ENCODE assay signal across 1 cellular context in the genomic region with DNA sequence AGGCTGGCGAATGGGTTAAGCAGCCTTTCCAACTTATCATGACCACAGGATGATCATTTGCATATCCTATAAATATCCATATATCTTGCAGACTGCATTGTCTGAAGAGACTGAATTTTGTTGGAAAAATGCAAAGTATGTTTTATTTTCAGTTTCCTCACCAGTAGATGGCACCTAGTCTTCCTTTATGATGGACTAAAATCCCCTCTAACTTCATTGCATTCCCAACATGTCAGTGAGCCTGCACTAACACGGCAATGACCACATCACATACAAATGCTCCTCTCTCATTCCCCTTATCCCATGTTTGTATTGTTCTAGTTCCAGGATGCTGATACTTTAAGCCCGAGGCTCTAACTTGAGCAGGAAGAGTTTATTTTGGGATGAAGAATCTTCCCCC.
TF ChIP-seq lines count a peak whose summit lies in the region.

No MANE protein-coding gene starts in this region.

TF ChIP-seq in HCT116, 20 proteins besides CTCF, POLR2A, EP300 and RAD21 (continued from another document):
- TF ChIP-seq, protein P1, sequence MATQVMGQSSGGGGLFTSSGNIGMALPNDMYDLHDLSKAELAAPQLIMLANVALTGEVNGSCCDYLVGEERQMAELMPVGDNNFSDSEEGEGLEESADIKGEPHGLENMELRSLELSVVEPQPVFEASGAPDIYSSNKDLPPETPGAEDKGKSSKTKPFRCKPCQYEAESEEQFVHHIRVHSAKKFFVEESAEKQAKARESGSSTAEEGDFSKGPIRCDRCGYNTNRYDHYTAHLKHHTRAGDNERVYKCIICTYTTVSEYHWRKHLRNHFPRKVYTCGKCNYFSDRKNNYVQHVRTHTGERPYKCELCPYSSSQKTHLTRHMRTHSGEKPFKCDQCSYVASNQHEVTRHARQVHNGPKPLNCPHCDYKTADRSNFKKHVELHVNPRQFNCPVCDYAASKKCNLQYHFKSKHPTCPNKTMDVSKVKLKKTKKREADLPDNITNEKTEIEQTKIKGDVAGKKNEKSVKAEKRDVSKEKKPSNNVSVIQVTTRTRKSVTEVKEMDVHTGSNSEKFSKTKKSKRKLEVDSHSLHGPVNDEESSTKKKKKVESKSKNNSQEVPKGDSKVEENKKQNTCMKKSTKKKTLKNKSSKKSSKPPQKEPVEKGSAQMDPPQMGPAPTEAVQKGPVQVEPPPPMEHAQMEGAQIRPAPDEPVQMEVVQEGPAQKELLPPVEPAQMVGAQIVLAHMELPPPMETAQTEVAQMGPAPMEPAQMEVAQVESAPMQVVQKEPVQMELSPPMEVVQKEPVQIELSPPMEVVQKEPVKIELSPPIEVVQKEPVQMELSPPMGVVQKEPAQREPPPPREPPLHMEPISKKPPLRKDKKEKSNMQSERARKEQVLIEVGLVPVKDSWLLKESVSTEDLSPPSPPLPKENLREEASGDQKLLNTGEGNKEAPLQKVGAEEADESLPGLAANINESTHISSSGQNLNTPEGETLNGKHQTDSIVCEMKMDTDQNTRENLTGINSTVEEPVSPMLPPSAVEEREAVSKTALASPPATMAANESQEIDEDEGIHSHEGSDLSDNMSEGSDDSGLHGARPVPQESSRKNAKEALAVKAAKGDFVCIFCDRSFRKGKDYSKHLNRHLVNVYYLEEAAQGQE (IDR thresholded peaks at IDR 0.05; ENCODE audit: low read depth) = no peak
- TF ChIP-seq SP1 (IDR thresholded peaks at IDR 0.05; ENCODE audit: low read depth) (no peak), TCF7L2 (IDR thresholded peaks at IDR 0.05; ENCODE audit: borderline replicate concordance, extremely low read depth, insufficient read depth, insufficient read length) (no peak), EZH2phosphoT487 (IDR thresholded peaks at IDR 0.05; ENCODE audit: borderline replicate concordance) (no peak), JUND (IDR thresholded peaks at IDR 0.05) (no peak), YY1 (IDR thresholded peaks at IDR 0.05; ENCODE audit: extremely low read depth, insufficient replicate concordance, low read depth, low read length) (no peak), POLR2AphosphoS5 (IDR thresholded peaks at IDR 0.05; ENCODE audit: low read depth, low read length) (no peak), EGR1 (IDR thresholded peaks at IDR 0.05; ENCODE audit: low read depth) (no peak), ZFX (IDR thresholded peaks at IDR 0.05) (no peak), CBX3 (IDR thresholded peaks at IDR 0.05; ENCODE audit: low read depth) (no peak), CEBPB (IDR thresholded peaks at IDR 0.05; ENCODE audit: low read depth) (no peak)
- TF ChIP-seq, protein P2, sequence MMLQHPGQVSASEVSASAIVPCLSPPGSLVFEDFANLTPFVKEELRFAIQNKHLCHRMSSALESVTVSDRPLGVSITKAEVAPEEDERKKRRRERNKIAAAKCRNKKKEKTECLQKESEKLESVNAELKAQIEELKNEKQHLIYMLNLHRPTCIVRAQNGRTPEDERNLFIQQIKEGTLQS (IDR thresholded peaks at IDR 0.05) = no peak
TF ChIP-seq in HCT116: peak in this region for 0.
